11 cellular contexts compared by ENCODE assay signal in genomic region chr14:95531473-95531872, GRCh38. TPM values are rescaled to one million over a fixed set of nuclear protein-coding genes. Genes with fewer than 3 reads are reported as not detected.
DNase-seq lines count a peak whose midpoint lies in the region; ATAC-seq, FAIRE-seq and TF ChIP-seq lines count a peak whose summit lies in the region.
"Had no signal": no experiment of that assay in that cellular context is flagged by ENCODE, and none has a peak within 500 bp of the region (broad histone marks: within the 10 kb centered on the region; RNA-seq: fewer than 3 reads in every experiment).

No MANE protein-coding gene starts in this region.

- no TSS peak for BruUV-seq in GM12878 (replicated peaks; lab: Mats Ljungman, UMichigan)

- H3K79me2 ChIP-seq in Karpas-422 (ENCODE audit: low read length) (peaks cover 43% of the 10 kb centered on the region), GM12878 (ENCODE audit: control insufficient read depth, insufficient read depth, low read length) (peaks cover 54% of the 10 kb centered on the region)

- peaks cover 40 to 76% (median 56%) of the 10 kb centered on the region in 4 donors for H3K4me1 Mint-ChIP-seq in CD4-positive, alpha-beta memory T cell

- H3K36me3 ChIP-seq in CD4-positive, alpha-beta memory T cell (ENCODE audit: insufficient read depth, low read length): no peaks in the 10 kb centered on the region
- H3K36me3 ChIP-seq in Karpas-422 (ENCODE audit: insufficient read depth, low read length) (peaks cover 12% of the 10 kb centered on the region), GM12878 (ENCODE audit: control insufficient read depth in 2 of 2, insufficient read depth in 2 of 2, low read length in 1 of 2) (no peaks in the 10 kb centered on the region; a peak in 1 of 4 replicates)
- H3K36me3 ChIP-seq: colonic mucosa had no signal

- in situ Hi-C loops in GM12878 (cut with MboI): loop anchor here (5.0 kb wide), 1 partner anchor 89 kb away; no protein-coding TSS in a partner anchor
- in situ Hi-C loops in ACHN (cut with HindIII; ENCODE audit: low pct_ligation_motif_present, low pct_unique_long_range_greater_than_20kb, low sequenced_read_pairs): no loop called here

- peaks cover 0 to 3% (median 0%) of the 10 kb centered on the region in 8 donors for H3K9me3 Mint-ChIP-seq in CD4-positive, alpha-beta memory T cell
- H3K9me3 Mint-ChIP-seq: stimulated activated naive B cell treated with anti-CD40 and anti-IgM and Interleukin-4, amounts not matched to agents 10 μg/mL and 1 μg/mL and 100 μg/mL, for 72 hours had no signal

- TF ChIP-seq CTCF in GM12878 (IDR thresholded peaks at IDR 0.05 in 2 of 3, conservative IDR thresholded peaks at IDR 0.05 in 1 of 3; ENCODE audit: control insufficient read depth in 2 of 3, extremely low read depth in 1 of 3, insufficient read depth in 1 of 3, low read depth in 3 of 3, low read length in 3 of 3): no peak

- H3K9me3 ChIP-seq in CD4-positive, alpha-beta memory T cell (ENCODE audit: control insufficient read depth in 1 of 2, low read length in 2 of 2): no peaks in the 10 kb centered on the region
- H3K9me3 ChIP-seq in Karpas-422 (ENCODE audit: low read length) (no peaks in the 10 kb centered on the region), GM12878 (replicated peaks; ENCODE audit: control insufficient read depth, insufficient read depth, low read length) (no peaks in the 10 kb centered on the region)
- H3K9me3 ChIP-seq: colonic mucosa had no signal

- H3K9ac ChIP-seq in Karpas-422 (ENCODE audit: low read length) (0 out of 2 replicates have a peak overlapping the region, but pooled peaks have one; percentile 88), GM12878 (ENCODE audit: control insufficient read depth, insufficient read depth, low read length) (0 out of 2 replicates have a peak overlapping the region, but pooled peaks have one; percentile 10)

- peaks cover 53% of the 10 kb centered on the region for H3K4me1 ChIP-seq in CD4-positive, alpha-beta memory T cell (ENCODE audit: insufficient read depth, low read length)
- H3K4me1 ChIP-seq in Karpas-422 (ENCODE audit: low read length) (peaks cover 31% of the 10 kb centered on the region), GM12878 (ENCODE audit: control insufficient read depth, insufficient read depth, low read length) (peaks cover 8% of the 10 kb centered on the region; the same call in 1 of the 2 replicates)

- no peak for TF ChIP-seq POLR2A in GM12878 (IDR thresholded peaks at IDR 0.05; ENCODE audit: low read depth, low read length)

- no peak for DNase-seq in CD4-positive, alpha-beta memory T cell
- DNase-seq in Karpas-422: no peak
- no peak for DNase-seq in GM12878 (ENCODE audit: low read depth, low spot score)
- peak; percentile 42 for DNase-seq in myocyte (ENCODE audit: low read depth)
- no peak for DNase-seq in ACHN
- no peak for DNase-seq in inferior parietal cortex (ENCODE audit: extremely low spot score)
- DNase-seq: activated CD4-positive, alpha-beta T cell treated with anti-CD3 and anti-CD28 coated beads for 48 hours; colonic mucosa; stimulated activated naive B cell treated with anti-CD40 and anti-IgM and Interleukin-4, amounts not matched to agents 10 μg/mL and 1 μg/mL and 100 μg/mL, for 72 hours had no signal

- TF ChIP-seq RAD21 in GM12878 (IDR thresholded peaks at IDR 0.05; ENCODE audit: insufficient read depth, low read depth, low read length): no peak

- peak overlapping the region in 5 of 7 donors; percentile 22 to 79 (median 42) for H3K27ac Mint-ChIP-seq in CD4-positive, alpha-beta memory T cell

- peaks cover 9 to 18% of the 10 kb centered on the region in 2 donors for H3K36me3 Mint-ChIP-seq in CD4-positive, alpha-beta memory T cell

- H3K4me2 ChIP-seq in Karpas-422 (ENCODE audit: low read depth, low read length, poor library complexity, severe bottlenecking) (peak overlapping the region; percentile 80), GM12878 (ENCODE audit: control insufficient read depth, insufficient read depth) (peak overlapping the region; percentile 93)

- no peaks in the 10 kb centered on the region for H3K27me3 ChIP-seq in CD4-positive, alpha-beta memory T cell (ENCODE audit: insufficient read depth, low read length)
- H3K27me3 ChIP-seq in Karpas-422 (ENCODE audit: low read length) (no peaks in the 10 kb centered on the region), GM12878 (replicated peaks in 1 of 2; ENCODE audit: control insufficient read depth in 2 of 2, insufficient read depth in 2 of 2, low read length in 1 of 2) (no peaks in the 10 kb centered on the region)
- H3K27me3 ChIP-seq: colonic mucosa had no signal

- no peak for TF ChIP-seq EP300 in GM12878 (IDR thresholded peaks at IDR 0.05; ENCODE audit: borderline replicate concordance in 1 of 2, control insufficient read depth in 1 of 2, low read depth in 2 of 2, low read length in 2 of 2)

- WGBS in GM12878 (ENCODE audit: insufficient coverage, insufficient replicate concordance, low lambda C conversion rate, missing lambda C conversion rate): 50% methylated on average over 3 of the region's 3 CpGs

- no peaks in the 10 kb centered on the region for H3K27me3 Mint-ChIP-seq in CD4-positive, alpha-beta memory T cell
- H3K27me3 Mint-ChIP-seq: stimulated activated naive B cell treated with anti-CD40 and anti-IgM and Interleukin-4, amounts not matched to agents 10 μg/mL and 1 μg/mL and 100 μg/mL, for 72 hours had no signal

- H3K4me3 ChIP-seq in CD4-positive, alpha-beta memory T cell (ENCODE audit: low read length in 2 of 2): no peak overlapping the region
- H3K4me3 ChIP-seq in Karpas-422 (ENCODE audit: low read length): no peak overlapping the region
- H3K4me3 ChIP-seq in GM12878: peak overlapping the region; percentile 93
- H3K4me3 ChIP-seq: colonic mucosa had no signal

- FAIRE-seq in GM12878 (lab: Jason Lieb, UNC): no peak

- no peaks in the 10 kb centered on the region for H3K9me2 ChIP-seq in Karpas-422 (replicated peaks; ENCODE audit: insufficient read depth, low read length)

- H4K20me1 ChIP-seq in Karpas-422 (ENCODE audit: insufficient read depth, low read depth, low read length): peaks cover 20% of the 10 kb centered on the region
- 0 out of 2 replicates have a peak, but pooled peaks cover 2% of the 10 kb centered on the region for H4K20me1 ChIP-seq in GM12878 (ENCODE audit: control insufficient read depth, insufficient read depth)

- H2AFZ ChIP-seq in Karpas-422 (ENCODE audit: low read length) (no peak overlapping the region), GM12878 (ENCODE audit: control insufficient read depth, low read depth, low read length) (no peak overlapping the region)

- POLR2A ChIA-PET in CD4-positive, alpha-beta memory T cell (lab: Charles Lee; ENCODE audit: partially characterized antibody): interaction anchor here (1.2 to 1.8 kb wide), 2 partner anchors 15 to 89 kb away, joined by 4 to 8 read pairs; partner anchors contain the start of gene SYNE3
- POLR2A ChIA-PET in GM12878 (lab: Charles Lee): interaction anchor here (1.0 to 1.3 kb wide), 4 partner anchors 11 to 89 kb away, joined by 3 to 7 read pairs (median 3); partner anchors contain the start of gene SYNE3

- no peak overlapping the region for H3K4me3 Mint-ChIP-seq in CD4-positive, alpha-beta memory T cell

- no peak overlapping the region for H3K27ac ChIP-seq in CD4-positive, alpha-beta memory T cell (ENCODE audit: low read depth, low read length)
- H3K27ac ChIP-seq in Karpas-422 (ENCODE audit: low read length) (no peak overlapping the region), GM12878 (ENCODE audit: control insufficient read depth, insufficient read depth) (peak overlapping the region; percentile 2; the same call in 1 of the 2 replicates)
- H3K27ac ChIP-seq: colonic mucosa had no signal

- CTCF ChIA-PET in CD4-positive, alpha-beta memory T cell (lab: Charles Lee; ENCODE audit: partially characterized antibody): interaction anchor here (0.8 to 25.2 kb wide), 4 partner anchors 8 to 105 kb away, joined by 3 to 845 read pairs (median 3); no protein-coding TSS in a partner anchor
- CTCF ChIA-PET in GM12878 (lab: Yijun Ruan, JAX): interaction anchor here (0.6 to 12.1 kb wide), 9 partner anchors 8 to 932 kb away, joined by 3 to 118 read pairs (median 3); no protein-coding TSS in a partner anchor

- SMC1A ChIA-PET in GM12878 (lab: Charles Lee; ENCODE audit: uncharacterized antibody, unreplicated experiment): interaction anchor here (0.7 to 4.0 kb wide), 13 partner anchors 11 to 104 kb away, joined by 3 to 25 read pairs (median 4); no protein-coding TSS in a partner anchor

- intact Hi-C loops in CD4-positive, alpha-beta memory T cell (cut with micrococcal nuclease): no loop called here
- intact Hi-C loops in GM12878 (cut with micrococcal nuclease; ENCODE audit: unreplicated experiment): loop anchor here (5.0 to 10.0 kb wide), 2 partner anchors 34 to 377 kb away; partner anchors contain the start of gene DICER1

- RAD21 ChIA-PET in GM12878 (lab: Charles Lee; ENCODE audit: unreplicated experiment): interaction anchor here (0.8 to 9.8 kb wide), 8 partner anchors 11 to 384 kb away, joined by 3 to 171 read pairs (median 4); no protein-coding TSS in a partner anchor

- no peak for ATAC-seq in GM12878
- ATAC-seq in HG02973 (IDR thresholded peaks at IDR 0.05; ENCODE audit: unreplicated experiment): no peak
- ATAC-seq in GM18858 (IDR thresholded peaks at IDR 0.05; ENCODE audit: unreplicated experiment): no peak
- ATAC-seq: stimulated activated naive B cell treated with anti-CD40 and anti-IgM and Interleukin-4, amounts not matched to agents 10 μg/mL and 1 μg/mL and 100 μg/mL, for 72 hours had no signal

RNA-seq across cellular contexts. Expression of gene GLRX5, which starts 3.4 kb away (rescaled TPM):
- total RNA-seq in CD4-positive, alpha-beta memory T cell: 10 to 100 TPM; 17.6 to 18.7 TPM
- polyA plus RNA-seq in CD4-positive, alpha-beta memory T cell: 10 to 100 TPM; 60.3 to 74.7 TPM
- total RNA-seq in Karpas-422 (2014; rRNA removed; shearing (Covaris generic); ENCODE audit: low replicate concordance): 69.7 and 74.6 TPM in 2 replicates
- 4.1 and 4.4 TPM in 2 replicates for total RNA-seq in GM12878 (2013; cell fraction: nucleolus; rRNA removed)
- 60.4 and 66.9 TPM in 2 replicates for total RNA-seq in GM12878 (2014; rRNA removed)
- 57.9 and 58.5 TPM in 2 replicates for total RNA-seq in GM12878 (2014; rRNA removed; fragmentation: Illumina TruSeq; extraction: Trizol)
- 48.2 and 53.8 TPM in 2 replicates for total RNA-seq in GM12878 (2021)
- 38.1 TPM for polyA plus RNA-seq in GM12878 (2011; ENCODE audit: low read depth)
- polyA plus RNA-seq in GM12878 (2011; rRNA removed): 60.9 and 71.4 TPM in 2 replicates
- polyA plus RNA-seq in GM12878 (2011; cell fraction: cytosol; rRNA removed): 23.4 and 28.6 TPM in 2 replicates
- 11.2 and 13.0 TPM in 2 replicates for polyA plus RNA-seq in GM12878 (2011; cell fraction: nucleus; rRNA removed)
- polyA plus RNA-seq in GM12878 (2012): 30.1 and 36.5 TPM in 2 replicates
- polyA plus RNA-seq in GM12878 (2014; fragmentation: Illumina TruSeq; extraction: Trizol): 71.2 and 82.5 TPM in 2 replicates
- 10 to 100 TPM; 13.7 to 28.8 TPM for polyA plus RNA-seq in GM12878 (2014; fragmentation: Nextera tagmentation; extraction: Ambion mirVana)
- 53.0 and 56.8 TPM in 2 replicates for polyA plus RNA-seq in GM12878 (2014; rRNA removed)
- polyA plus RNA-seq in GM12878 (2016; fragmentation: Nextera tagmentation; extraction: Ambion mirVana): 100 to 1,000 TPM in 1 of 2 experiments, 10 to 100 TPM in 1; 12.8 to 139 TPM
- 13.3 and 15.7 TPM in 2 replicates for polyA minus RNA-seq in GM12878 (2011; rRNA and poly(A)+ RNA removed)
- 8.0 and 9.5 TPM in 2 replicates for polyA minus RNA-seq in GM12878 (2011; cell fraction: cytosol; rRNA and poly(A)+ RNA removed)
- polyA minus RNA-seq in GM12878 (2011; cell fraction: nucleus; rRNA and poly(A)+ RNA removed): 3.6 and 7.3 TPM in 2 replicates
- total RNA-seq in myocyte: 67.1 and 69.5 TPM in 2 replicates
- 63.7 TPM for polyA plus RNA-seq in myocyte (2012)

RNA-seq across cellular contexts. Expression of gene SYNE3, which starts 15.0 kb away (rescaled TPM):
- 10 to 100 TPM; 47.7 to 52.2 TPM for total RNA-seq in CD4-positive, alpha-beta memory T cell
- polyA plus RNA-seq in CD4-positive, alpha-beta memory T cell: 1 to 10 TPM; 4.3 to 9.0 TPM
- 1.8 and 3.3 TPM in 2 replicates for total RNA-seq in Karpas-422 (2014; rRNA removed; shearing (Covaris generic); ENCODE audit: low replicate concordance)
- total RNA-seq in GM12878 (2013; cell fraction: nucleolus; rRNA removed): 85.2 and 87.1 TPM in 2 replicates
- total RNA-seq in GM12878 (2014; rRNA removed) (18.5 and 20.0 TPM in 2 replicates), GM12878 (2014; rRNA removed; fragmentation: Illumina TruSeq; extraction: Trizol) (16.2 and 16.7 TPM in 2 replicates), GM12878 (2021) (40.0 and 44.1 TPM in 2 replicates), myocyte (5.2 and 5.9 TPM in 2 replicates)
- 3.2 TPM for polyA plus RNA-seq in GM12878 (2011; ENCODE audit: low read depth)
- polyA plus RNA-seq in GM12878 (2011; rRNA removed) (9.2 and 13.7 TPM in 2 replicates), GM12878 (2014; fragmentation: Illumina TruSeq; extraction: Trizol) (11.4 and 12.9 TPM in 2 replicates), GM12878 (2014; fragmentation: Nextera tagmentation; extraction: Ambion mirVana) (1 to 10 TPM; 1.4 TPM), GM12878 (2014; rRNA removed) (16.3 and 17.2 TPM in 2 replicates), GM12878 (2016; fragmentation: Nextera tagmentation; extraction: Ambion mirVana) (10 to 100 TPM; 11.6 to 13.0 TPM)
- 8.8 and 9.1 TPM in 2 replicates for polyA plus RNA-seq in GM12878 (2011; cell fraction: cytosol; rRNA removed)
- 35.2 and 47.8 TPM in 2 replicates for polyA plus RNA-seq in GM12878 (2011; cell fraction: nucleus; rRNA removed)
- 5.3 and 5.8 TPM in 2 replicates for polyA plus RNA-seq in GM12878 (2012)
- 23.6 and 27.6 TPM in 2 replicates for polyA minus RNA-seq in GM12878 (2011; rRNA and poly(A)+ RNA removed)
- polyA minus RNA-seq in GM12878 (2011; cell fraction: cytosol; rRNA and poly(A)+ RNA removed): 11.1 and 11.3 TPM in 2 replicates
- 21.9 and 38.7 TPM in 2 replicates for polyA minus RNA-seq in GM12878 (2011; cell fraction: nucleus; rRNA and poly(A)+ RNA removed)
- polyA plus RNA-seq in myocyte (2012): 2.3 TPM
